In the genomic region with DNA sequence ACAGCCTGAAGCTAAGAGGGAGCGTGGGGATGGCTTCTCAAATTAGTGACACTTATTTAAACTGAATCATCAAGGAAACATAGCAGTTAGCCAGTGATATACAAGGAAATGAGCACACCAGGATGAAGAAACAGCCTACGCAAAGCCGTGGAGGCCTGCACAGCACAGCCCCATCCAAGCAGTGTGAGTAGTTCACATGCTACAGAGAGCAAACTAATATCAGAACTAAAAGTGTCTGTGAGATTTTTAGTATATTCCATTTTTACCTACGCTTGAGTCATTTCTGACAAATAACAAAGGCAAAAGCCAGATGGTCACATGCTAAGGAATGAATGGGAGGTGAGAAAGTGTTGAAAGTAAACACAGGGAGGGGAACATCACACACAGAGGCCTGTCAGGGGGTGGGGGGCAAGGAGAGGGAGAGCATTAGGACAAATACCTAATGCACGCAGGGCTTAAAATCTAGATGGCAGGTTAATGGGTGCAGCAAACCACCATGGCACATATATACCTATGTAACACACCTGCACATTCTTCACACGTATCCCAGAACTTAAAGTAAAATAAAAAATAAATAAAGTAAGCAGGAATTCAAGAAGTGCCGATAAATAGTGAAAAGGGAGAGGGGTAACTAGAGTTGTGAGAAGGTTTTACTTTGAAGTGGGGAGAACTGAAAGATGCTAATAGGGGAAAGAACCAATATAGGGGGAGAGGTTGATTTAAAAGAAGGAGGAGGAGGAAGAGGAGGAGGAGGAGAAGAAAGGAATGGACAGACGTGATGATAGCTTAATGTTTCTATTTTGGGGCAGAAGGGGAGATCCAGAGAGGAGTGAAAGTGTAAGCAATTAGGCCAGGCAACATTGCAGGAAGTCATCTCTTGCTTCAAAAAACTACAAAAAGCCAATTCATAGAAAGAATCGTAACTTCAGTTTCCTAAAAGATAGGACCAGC, we compare ENCODE assay signal across 9 cellular contexts.
DNase-seq lines count a peak whose midpoint lies in the region; ATAC-seq and TF ChIP-seq lines count a peak whose summit lies in the region.
"Had no signal": no experiment of that assay in that cellular context is flagged by ENCODE, and none has a peak within 500 bp of the region (broad histone marks: within the 10 kb centered on the region; RNA-seq: fewer than 3 reads in every experiment).

No MANE protein-coding gene starts in this region.

- WGBS in upper lobe of left lung, 2 donors: 63 to 73% methylated on average over 9 of the region's 9 CpGs

- peak overlapping the region; percentile 72 for H3K27ac Mint-ChIP-seq in activated CD4-positive, alpha-beta T cell treated with anti-CD3 and anti-CD28 coated beads for 36 hours
- H3K27ac Mint-ChIP-seq in activated T-cell treated with anti-CD3 and anti-CD28 coated beads, Interleukin-2, amount 50 U/mL, for 24 hours: peak overlapping the region; percentile 96

- H3K4me1 Mint-ChIP-seq in activated CD4-positive, alpha-beta T cell treated with anti-CD3 and anti-CD28 coated beads for 36 hours: peaks cover 44% of the 10 kb centered on the region
- H3K4me1 Mint-ChIP-seq in activated T-cell treated with anti-CD3 and anti-CD28 coated beads, Interleukin-2, amount 50 U/mL, for 24 hours (ENCODE audit: low read depth): peaks cover 44% of the 10 kb centered on the region

- H3K36me3 ChIP-seq in upper lobe of left lung: no peaks in the 10 kb centered on the region

- no peaks in the 10 kb centered on the region for H3K9me3 ChIP-seq in upper lobe of left lung
- H3K9me3 ChIP-seq: A549 had no signal

- no peak overlapping the region for H3K4me3 ChIP-seq in upper lobe of left lung
- H3K4me3 ChIP-seq: A549 had no signal

- TF ChIP-seq POLR2A in upper lobe of left lung (IDR thresholded peaks at IDR 0.05): no peak

- no peaks in the 10 kb centered on the region for H3K4me1 ChIP-seq in upper lobe of left lung

- no peaks in the 10 kb centered on the region for H3K36me3 Mint-ChIP-seq in activated CD4-positive, alpha-beta T cell treated with anti-CD3 and anti-CD28 coated beads for 36 hours (ENCODE audit: low read depth)
- H3K36me3 Mint-ChIP-seq in activated T-cell treated with anti-CD3 and anti-CD28 coated beads, Interleukin-2, amount 50 U/mL, for 24 hours (ENCODE audit: low read depth): no peaks in the 10 kb centered on the region

- no peak overlapping the region for H3K27ac ChIP-seq in upper lobe of left lung
- H3K27ac ChIP-seq: A549 had no signal

- no peak for TF ChIP-seq CTCF in upper lobe of left lung (IDR thresholded peaks at IDR 0.05)

- CTCF ChIA-PET in activated CD4-positive, alpha-beta T cell treated with anti-CD3 and anti-CD28 coated beads for 36 hours (lab: Charles Lee): interaction anchor here (1.0 to 1.2 kb wide), 2 partner anchors 11 to 61 kb away, joined by 3 to 4 read pairs; no protein-coding TSS in a partner anchor

- H3K27me3 Mint-ChIP-seq in activated CD4-positive, alpha-beta T cell treated with anti-CD3 and anti-CD28 coated beads for 36 hours: no peaks in the 10 kb centered on the region
- H3K27me3 Mint-ChIP-seq in activated T-cell treated with anti-CD3 and anti-CD28 coated beads, Interleukin-2, amount 50 U/mL, for 24 hours: no peaks in the 10 kb centered on the region

- H3K9me3 Mint-ChIP-seq in activated CD4-positive, alpha-beta T cell treated with anti-CD3 and anti-CD28 coated beads for 36 hours (ENCODE audit: low read depth): no peaks in the 10 kb centered on the region
- H3K9me3 Mint-ChIP-seq in activated T-cell treated with anti-CD3 and anti-CD28 coated beads, Interleukin-2, amount 50 U/mL, for 24 hours: no peaks in the 10 kb centered on the region

- intact Hi-C loops in activated CD4-positive, alpha-beta T cell treated with anti-CD3 and anti-CD28 coated beads for 36 hours (cut with DNase I, micrococcal nuclease): loop anchor here (1.0 to 5.0 kb wide), 12 partner anchors 74 to 356 kb away; a partner anchor contains a TSS

- H3K4me3 Mint-ChIP-seq in activated CD4-positive, alpha-beta T cell treated with anti-CD3 and anti-CD28 coated beads for 36 hours: peak overlapping the region; percentile 49
- peak overlapping the region; percentile 68 for H3K4me3 Mint-ChIP-seq in activated T-cell treated with anti-CD3 and anti-CD28 coated beads, Interleukin-2, amount 50 U/mL, for 24 hours

- TF ChIP-seq EP300 in upper lobe of left lung (IDR thresholded peaks at IDR 0.05): no peak

- POLR2A ChIA-PET in activated CD4-positive, alpha-beta T cell treated with anti-CD3 and anti-CD28 coated beads for 36 hours (lab: Charles Lee): interaction anchor here (0.6 to 0.9 kb wide), 2 partner anchors 97 kb away, joined by 3 read pairs; no protein-coding TSS in a partner anchor

- H3K27me3 ChIP-seq in upper lobe of left lung: no peaks in the 10 kb centered on the region

- ATAC-seq in activated CD4-positive, alpha-beta T cell treated with anti-CD3 and anti-CD28 coated beads for 36 hours: peak; percentile 95
- peak; percentile 89 for ATAC-seq in HG03108 (IDR thresholded peaks at IDR 0.05; ENCODE audit: unreplicated experiment)
- ATAC-seq in upper lobe of left lung (ENCODE audit: low FRiP score in 2 of 2): no peak

- DNase-seq in activated CD4-positive, alpha-beta T cell treated with anti-CD3 and anti-CD28 coated beads for 36 hours: peak; percentile 84
- no peak for DNase-seq in activated CD4-positive, alpha-beta T cell treated with anti-CD3 and anti-CD28 coated beads, Interleukin-2, amount 50 U/mL, for 1 hour
- DNase-seq in activated T-cell treated with anti-CD3 and anti-CD28 coated beads, Interleukin-2, amount 50 U/mL, for 24 hours: peak; percentile 68
- DNase-seq in stimulated activated CD4-positive, alpha-beta T cell treated with anti-CD3 and anti-CD28 coated beads, TNF-alpha, amount 100 ng/mL, for 48 hours (ENCODE audit: low read depth in 3 of 3): peak; percentile 41 to 71 (median 51)
- DNase-seq in NCI-H748 (lab: John Stamatoyannopoulos, UW; ENCODE audit: unreplicated experiment) (no peak), upper lobe of left lung (no peak), NCI-H526 (lab: John Stamatoyannopoulos, UW) (no peak)

Comparison
In these comparisons a context has a peak if more than half of its experiments do, and no peak if none do; other contexts are left out.
1. DNase-seq: peak in activated CD4-positive, alpha-beta T cell treated with anti-CD3 and anti-CD28 coated beads for 36 hours (single experiment), activated T-cell treated with anti-CD3 and anti-CD28 coated beads, Interleukin-2, amount 50 U/mL, for 24 hours (single experiment) and stimulated activated CD4-positive, alpha-beta T cell treated with anti-CD3 and anti-CD28 coated beads, TNF-alpha, amount 100 ng/mL, for 48 hours (3 of 3); none in activated CD4-positive, alpha-beta T cell treated with anti-CD3 and anti-CD28 coated beads, Interleukin-2, amount 50 U/mL, for 1 hour (single experiment), NCI-H748 (single experiment), upper lobe of left lung (0 of 2) and NCI-H526 (0 of 2).
2. ATAC-seq: peak in activated CD4-positive, alpha-beta T cell treated with anti-CD3 and anti-CD28 coated beads for 36 hours (single experiment) and HG03108 (single experiment); none in upper lobe of left lung (0 of 2).